Comparison of ENCODE assay signal across 9 cellular contexts in the genomic region with DNA sequence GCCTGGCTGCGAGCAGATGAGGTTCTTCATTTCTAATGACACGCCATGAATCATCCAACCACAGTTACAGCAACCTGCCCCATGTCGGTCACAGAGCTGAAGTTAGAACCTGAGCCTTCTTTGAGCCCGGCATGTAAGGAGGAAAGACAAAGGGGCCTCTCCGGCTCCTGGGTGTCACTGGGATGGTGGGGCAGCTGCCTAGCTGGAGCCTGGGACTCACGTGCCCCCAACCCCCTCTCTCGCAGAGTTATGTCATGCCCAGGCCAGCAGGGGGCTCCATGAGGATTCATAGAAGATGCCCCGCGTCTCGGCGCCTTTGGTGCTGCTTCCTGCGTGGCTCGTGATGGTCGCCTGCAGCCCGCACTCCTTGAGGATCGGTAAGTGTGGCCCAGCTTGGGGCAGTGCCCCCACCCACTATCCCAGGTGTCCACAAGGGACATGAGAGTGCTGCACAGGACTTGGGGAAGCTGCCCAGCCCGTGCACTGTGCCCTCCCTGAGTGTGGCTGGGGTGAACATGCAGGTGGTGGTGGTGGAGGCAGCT.
DNase-seq lines count a peak whose midpoint lies in the region; ATAC-seq, FAIRE-seq and TF ChIP-seq lines count a peak whose summit lies in the region.
"Had no signal": no experiment of that assay in that cellular context is flagged by ENCODE, and none has a peak within 500 bp of the region (broad histone marks: within the 10 kb centered on the region; RNA-seq: fewer than 3 reads in every experiment).

No MANE protein-coding gene starts in this region.

- TF ChIP-seq CTCF in AG04450 (IDR thresholded peaks at IDR 0.05; ENCODE audit: low read depth, low read length), result peak; percentile 32
- peak; percentile 47 for TF ChIP-seq CTCF in progenitor cell of endocrine pancreas (IDR thresholded peaks at IDR 0.05; ENCODE audit: unreplicated experiment)

- no peak overlapping the region for H3K4me3 Mint-ChIP-seq in progenitor cell of endocrine pancreas (ENCODE audit: low read depth)
- H3K4me3 Mint-ChIP-seq: central memory CD8-positive, alpha-beta T cell had no signal

- no peak overlapping the region for H3K4me3 ChIP-seq in AG04450 (ENCODE audit: low read depth, low read length)
- no peak overlapping the region for H3K4me3 ChIP-seq in effector memory CD4-positive, alpha-beta T cell (ENCODE audit: insufficient read depth, low read depth, low read length, poor library complexity, severe bottlenecking)

- no peaks in the 10 kb centered on the region for H3K4me1 ChIP-seq in effector memory CD4-positive, alpha-beta T cell (ENCODE audit: control insufficient read depth, insufficient read depth, low read length, poor library complexity, severe bottlenecking)

- no peaks in the 10 kb centered on the region for H3K9me3 ChIP-seq in AG04450 (ENCODE audit: control insufficient read depth, insufficient read depth, low read length)
- H3K9me3 ChIP-seq in effector memory CD4-positive, alpha-beta T cell (ENCODE audit: control insufficient read depth, low read length), result no peaks in the 10 kb centered on the region

- no peaks in the 10 kb centered on the region for H3K9me3 Mint-ChIP-seq in progenitor cell of endocrine pancreas (ENCODE audit: low read depth)
- H3K9me3 Mint-ChIP-seq: central memory CD8-positive, alpha-beta T cell had no signal

- H3K27me3 ChIP-seq in AG04450 (ENCODE audit: control insufficient read depth, insufficient read depth, low read length), result peaks cover 32% of the 10 kb centered on the region
- H3K27me3 ChIP-seq in effector memory CD4-positive, alpha-beta T cell (replicated peaks; ENCODE audit: control insufficient read depth, insufficient read depth, low read length, poor library complexity, severe bottlenecking), result no peaks in the 10 kb centered on the region

- no peaks in the 10 kb centered on the region for H3K36me3 ChIP-seq in effector memory CD4-positive, alpha-beta T cell (ENCODE audit: control insufficient read depth, insufficient read depth, low read length)

- no peaks in the 10 kb centered on the region for H3K36me3 Mint-ChIP-seq in progenitor cell of endocrine pancreas (ENCODE audit: insufficient read depth)

- DNase-seq in AG04450 (ENCODE audit: low read depth, low spot score), result no peak
- peak; percentile 33 for DNase-seq in GM19239 (ENCODE audit: insufficient read length, low spot score)
- DNase-seq in RPMI7951 (ENCODE audit: low read depth), result peak; percentile 19
- peak; percentile 65 for DNase-seq in dermis blood vessel endothelial cell
- DNase-seq in progenitor cell of endocrine pancreas (ENCODE audit: low spot score, unreplicated experiment), result no peak
- DNase-seq in effector memory CD4-positive, alpha-beta T cell, result no peak
- DNase-seq in DMS153 (lab: John Stamatoyannopoulos, UW), result no peak

- POLR2A ChIA-PET in AG04450 (lab: Yijun Ruan, JAX), result no interaction called here

- H3K27ac ChIP-seq in AG04450 (ENCODE audit: low read depth, low read length), result no peak overlapping the region
- no peak overlapping the region for H3K27ac ChIP-seq in effector memory CD4-positive, alpha-beta T cell (ENCODE audit: insufficient read depth, low read length, poor library complexity, severe bottlenecking)

- no peak overlapping the region for H3K27ac Mint-ChIP-seq in progenitor cell of endocrine pancreas

- peaks cover 34% of the 10 kb centered on the region for H3K27me3 Mint-ChIP-seq in progenitor cell of endocrine pancreas

- ATAC-seq in GM19463 (IDR thresholded peaks at IDR 0.05; ENCODE audit: unreplicated experiment), result no peak

- CTCF ChIA-PET in AG04450 (lab: Charles Lee), result no interaction called here

- peak; percentile 66 for FAIRE-seq in GM19239 (lab: Jason Lieb, UNC)

- H3K4me1 Mint-ChIP-seq in progenitor cell of endocrine pancreas (ENCODE audit: low read depth), result no peaks in the 10 kb centered on the region

Comparison
In these comparisons a context has a peak if more than half of its experiments do, and no peak if none do; other contexts are left out.
1. DNase-seq: peak in GM19239 (single experiment), RPMI7951 (single experiment) and dermis blood vessel endothelial cell (single experiment); none in AG04450 (single experiment), progenitor cell of endocrine pancreas (single experiment), effector memory CD4-positive, alpha-beta T cell (0 of 3) and DMS153 (single experiment).